10 cellular contexts compared by ENCODE assay signal in genomic region chr2:23662941-23663729, GRCh38.
DNase-seq lines count a peak whose midpoint lies in the region; ATAC-seq and TF ChIP-seq lines count a peak whose summit lies in the region.
"Had no signal": no experiment of that assay in that cellular context is flagged by ENCODE, and none has a peak within 500 bp of the region (broad histone marks: within the 10 kb centered on the region; RNA-seq: fewer than 3 reads in every experiment).

No MANE protein-coding gene starts in this region.

- no peak for TF ChIP-seq POLR2A in erythroblast (IDR thresholded peaks at IDR 0.05; ENCODE audit: low read length)

- H3K4me3 ChIP-seq in AG10803 (ENCODE audit: low read length) = peak overlapping the region; percentile 41
- H3K4me3 ChIP-seq in psoas muscle = peak overlapping the region; percentile 44

- peak overlapping the region; percentile 55 for H3K4me3 Mint-ChIP-seq in T-helper 17 cell

- intact Hi-C loops in Right ventricle myocardium superior (cut with DNase I) = no loop called here
- intact Hi-C loops in psoas muscle (cut with DNase I) = no loop called here

- peaks cover 6% of the 10 kb centered on the region for H3K36me3 Mint-ChIP-seq in T-helper 17 cell (ENCODE audit: low read depth)

- H3K27ac ChIP-seq in psoas muscle = no peak overlapping the region
- H3K27ac ChIP-seq: skin epidermis had no signal

- no peaks in the 10 kb centered on the region for H3K27me3 ChIP-seq in psoas muscle (ENCODE audit: insufficient read depth in 3 of 3, low read length in 2 of 3)

- no peak for ATAC-seq in T-helper 17 cell
- ATAC-seq in Right ventricle myocardium superior (ENCODE audit: poor library complexity) = peak; percentile 35
- ATAC-seq in psoas muscle = peak in 3 of 4 donors; percentile 37 to 72 (median 38)

- no peaks in the 10 kb centered on the region for H3K4me1 ChIP-seq in psoas muscle

- DNase-seq in AG10803 (ENCODE audit: low read depth) = no peak
- DNase-seq in T-helper 17 cell = no peak
- no peak for DNase-seq in Right ventricle myocardium superior
- peak in 1 of 2 donors; percentile 70 for DNase-seq in psoas muscle
- DNase-seq in LoVo (ENCODE audit: low spot score) = no peak
- DNase-seq in erythroblast (lab: John Stamatoyannopoulos, UW) = no peak
- DNase-seq in cerebellar cortex (ENCODE audit: low spot score) = no peak
- DNase-seq in stimulated activated CD4-positive, alpha-beta T cell treated with anti-CD3 and anti-CD28 coated beads, Interleukin-1b, Interleukin-23, amount 100 ng/mL, for 48 hours = no peak
- DNase-seq: activated T-cell treated with anti-CD3 and anti-CD28 coated beads, Interleukin-2, amount 50 U/mL, for 1 hour had no signal

- WGBS in psoas muscle, 3 donors = 29 to 33% (median 30%) methylated on average over 43 of the region's 43 CpGs

- H3K36me3 ChIP-seq in psoas muscle (ENCODE audit: insufficient read depth in 1 of 2, low read depth in 1 of 2) = no peaks in the 10 kb centered on the region

- no peak overlapping the region for H3K27ac Mint-ChIP-seq in T-helper 17 cell

- H3K27me3 Mint-ChIP-seq in T-helper 17 cell = peaks cover 30% of the 10 kb centered on the region

- H3K9me3 ChIP-seq in T-helper 17 cell (ENCODE audit: control insufficient read depth, low read length, poor library complexity, severe bottlenecking) (no peaks in the 10 kb centered on the region), psoas muscle (no peaks in the 10 kb centered on the region)

- TF ChIP-seq CTCF in AG10803 (conservative IDR thresholded peaks at IDR 0.05; ENCODE audit: low read length) (no peak), psoas muscle (IDR thresholded peaks at IDR 0.05) (no peak)

- peaks cover 4% of the 10 kb centered on the region for H3K4me1 Mint-ChIP-seq in T-helper 17 cell
